2 cellular contexts compared by ENCODE assay signal in the genomic region with DNA sequence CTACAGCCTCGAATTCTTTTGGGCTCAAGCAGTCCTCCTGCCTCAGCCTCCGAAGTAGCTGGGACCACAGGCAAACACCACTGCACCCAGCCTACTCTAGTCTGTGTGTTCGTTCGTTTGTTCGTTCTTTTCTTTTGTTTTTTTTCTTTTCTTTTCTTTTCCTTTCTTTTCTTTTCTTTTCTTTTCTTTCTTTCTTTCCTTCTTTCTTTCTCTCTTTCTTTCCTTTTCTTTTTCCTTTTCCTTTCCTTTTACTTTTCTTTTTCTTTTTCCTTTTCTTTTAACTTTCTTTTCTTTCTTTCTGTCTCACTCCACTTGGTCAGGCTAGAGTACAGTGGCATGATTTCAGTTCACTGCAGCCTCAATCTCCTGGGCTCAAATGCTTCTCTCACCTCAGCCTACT.
TF ChIP-seq lines count a peak whose summit lies in the region.

No MANE protein-coding gene starts in this region.

TF ChIP-seq in HEK293, 187 proteins besides CTCF, POLR2A, EP300 and RAD21:
- TF ChIP-seq PRDM1 (tag by site-specific recombination; IDR thresholded peaks at IDR 0.05) (peak; percentile 99), ZBTB21 (tag by site-specific recombination; IDR thresholded peaks at IDR 0.05) (no peak), ZNF366 (tag by site-specific recombination; conservative IDR thresholded peaks at IDR 0.05) (peak; percentile 77), ZNF548 (tag by site-specific recombination; IDR thresholded peaks at IDR 0.05) (no peak)
- TF ChIP-seq, protein P1, sequence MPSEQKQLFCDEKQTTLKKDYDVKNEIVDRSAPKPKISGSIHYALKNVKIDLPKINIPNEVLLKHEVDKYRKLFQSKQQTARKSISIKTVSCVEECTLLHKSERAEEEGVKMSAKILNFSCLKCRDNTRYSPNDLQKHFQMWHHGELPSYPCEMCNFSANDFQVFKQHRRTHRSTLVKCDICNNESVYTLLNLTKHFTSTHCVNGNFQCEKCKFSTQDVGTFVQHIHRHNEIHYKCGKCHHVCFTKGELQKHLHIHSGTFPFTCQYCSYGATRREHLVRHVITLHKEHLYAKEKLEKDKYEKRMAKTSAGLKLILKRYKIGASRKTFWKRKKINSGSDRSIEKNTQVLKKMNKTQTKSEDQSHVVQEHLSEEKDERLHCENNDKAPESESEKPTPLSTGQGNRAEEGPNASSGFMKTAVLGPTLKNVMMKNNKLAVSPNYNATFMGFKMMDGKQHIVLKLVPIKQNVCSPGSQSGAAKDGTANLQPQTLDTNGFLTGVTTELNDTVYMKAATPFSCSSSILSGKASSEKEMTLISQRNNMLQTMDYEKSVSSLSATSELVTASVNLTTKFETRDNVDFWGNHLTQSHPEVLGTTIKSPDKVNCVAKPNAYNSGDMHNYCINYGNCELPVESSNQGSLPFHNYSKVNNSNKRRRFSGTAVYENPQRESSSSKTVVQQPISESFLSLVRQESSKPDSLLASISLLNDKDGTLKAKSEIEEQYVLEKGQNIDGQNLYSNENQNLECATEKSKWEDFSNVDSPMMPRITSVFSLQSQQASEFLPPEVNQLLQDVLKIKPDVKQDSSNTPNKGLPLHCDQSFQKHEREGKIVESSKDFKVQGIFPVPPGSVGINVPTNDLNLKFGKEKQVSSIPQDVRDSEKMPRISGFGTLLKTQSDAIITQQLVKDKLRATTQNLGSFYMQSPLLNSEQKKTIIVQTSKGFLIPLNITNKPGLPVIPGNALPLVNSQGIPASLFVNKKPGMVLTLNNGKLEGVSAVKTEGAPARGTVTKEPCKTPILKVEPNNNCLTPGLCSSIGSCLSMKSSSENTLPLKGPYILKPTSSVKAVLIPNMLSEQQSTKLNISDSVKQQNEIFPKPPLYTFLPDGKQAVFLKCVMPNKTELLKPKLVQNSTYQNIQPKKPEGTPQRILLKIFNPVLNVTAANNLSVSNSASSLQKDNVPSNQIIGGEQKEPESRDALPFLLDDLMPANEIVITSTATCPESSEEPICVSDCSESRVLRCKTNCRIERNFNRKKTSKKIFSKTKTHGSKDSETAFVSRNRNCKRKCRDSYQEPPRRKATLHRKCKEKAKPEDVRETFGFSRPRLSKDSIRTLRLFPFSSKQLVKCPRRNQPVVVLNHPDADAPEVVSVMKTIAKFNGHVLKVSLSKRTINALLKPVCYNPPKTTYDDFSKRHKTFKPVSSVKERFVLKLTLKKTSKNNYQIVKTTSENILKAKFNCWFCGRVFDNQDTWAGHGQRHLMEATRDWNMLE (tag by site-specific recombination; conservative IDR thresholded peaks at IDR 0.05; ENCODE audit: low read depth), result no peak
- TF ChIP-seq, protein P2, sequence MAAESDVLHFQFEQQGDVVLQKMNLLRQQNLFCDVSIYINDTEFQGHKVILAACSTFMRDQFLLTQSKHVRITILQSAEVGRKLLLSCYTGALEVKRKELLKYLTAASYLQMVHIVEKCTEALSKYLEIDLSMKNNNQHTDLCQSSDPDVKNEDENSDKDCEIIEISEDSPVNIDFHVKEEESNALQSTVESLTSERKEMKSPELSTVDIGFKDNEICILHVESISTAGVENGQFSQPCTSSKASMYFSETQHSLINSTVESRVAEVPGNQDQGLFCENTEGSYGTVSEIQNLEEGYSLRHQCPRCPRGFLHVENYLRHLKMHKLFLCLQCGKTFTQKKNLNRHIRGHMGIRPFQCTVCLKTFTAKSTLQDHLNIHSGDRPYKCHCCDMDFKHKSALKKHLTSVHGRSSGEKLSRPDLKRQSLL (tag by site-specific recombination; IDR thresholded peaks at IDR 0.05), result no peak

TF ChIP-seq in K562, 482 proteins besides CTCF, POLR2A, EP300 and RAD21:
- 0 out of 2 replicates have a peak, but pooled peaks have one; percentile 28 for TF ChIP-seq HLTF (IDR thresholded peaks at IDR 0.05)
- TF ChIP-seq, protein P3, sequence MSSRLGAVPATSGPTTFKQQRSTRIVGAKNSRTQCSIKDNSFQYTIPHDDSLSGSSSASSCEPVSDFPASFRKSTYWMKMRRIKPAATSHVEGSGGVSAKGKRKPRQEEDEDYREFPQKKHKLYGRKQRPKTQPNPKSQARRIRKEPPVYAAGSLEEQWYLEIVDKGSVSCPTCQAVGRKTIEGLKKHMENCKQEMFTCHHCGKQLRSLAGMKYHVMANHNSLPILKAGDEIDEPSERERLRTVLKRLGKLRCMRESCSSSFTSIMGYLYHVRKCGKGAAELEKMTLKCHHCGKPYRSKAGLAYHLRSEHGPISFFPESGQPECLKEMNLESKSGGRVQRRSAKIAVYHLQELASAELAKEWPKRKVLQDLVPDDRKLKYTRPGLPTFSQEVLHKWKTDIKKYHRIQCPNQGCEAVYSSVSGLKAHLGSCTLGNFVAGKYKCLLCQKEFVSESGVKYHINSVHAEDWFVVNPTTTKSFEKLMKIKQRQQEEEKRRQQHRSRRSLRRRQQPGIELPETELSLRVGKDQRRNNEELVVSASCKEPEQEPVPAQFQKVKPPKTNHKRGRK (tag; IDR thresholded peaks at IDR 0.05), result peak; percentile 75
- TF ChIP-seq MEF2A (IDR thresholded peaks at IDR 0.05; ENCODE audit: control insufficient read depth, low read depth, low read length), result no peak
- TF ChIP-seq, protein P4, sequence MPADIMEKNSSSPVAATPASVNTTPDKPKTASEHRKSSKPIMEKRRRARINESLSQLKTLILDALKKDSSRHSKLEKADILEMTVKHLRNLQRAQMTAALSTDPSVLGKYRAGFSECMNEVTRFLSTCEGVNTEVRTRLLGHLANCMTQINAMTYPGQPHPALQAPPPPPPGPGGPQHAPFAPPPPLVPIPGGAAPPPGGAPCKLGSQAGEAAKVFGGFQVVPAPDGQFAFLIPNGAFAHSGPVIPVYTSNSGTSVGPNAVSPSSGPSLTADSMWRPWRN (IDR thresholded peaks at IDR 0.05; ENCODE audit: low read depth), result no peak
- TF ChIP-seq E2F3 (CRISPR knock-in tag; IDR thresholded peaks at IDR 0.05), result no peak
TF ChIP-seq in K562: peak in this region for 2.
